8 cellular contexts compared by ENCODE assay signal in genomic region chr1:2314803-2315710, GRCh38.
DNase-seq lines count a peak whose midpoint lies in the region; ATAC-seq lines count a peak whose summit lies in the region.

No MANE protein-coding gene starts in this region.

- peaks cover 19% of the 10 kb centered on the region for H3K4me1 Mint-ChIP-seq in activated CD4-positive, alpha-beta T cell treated with anti-CD3 and anti-CD28 coated beads, Interleukin-2, amount 10 ng/mL, durations not matched to agents 7 days and 5 days
- peaks cover 14% of the 10 kb centered on the region for H3K4me1 Mint-ChIP-seq in stimulated activated naive CD8-positive, alpha-beta T cell treated with anti-CD3 and anti-CD28 coated beads, Interleukin-15, Interleukin-2, amounts not matched to agents 100 ng/mL and 50 ng/mL, for 24 hours (ENCODE audit: low read depth)

- H3K36me3 Mint-ChIP-seq in activated CD4-positive, alpha-beta T cell treated with anti-CD3 and anti-CD28 coated beads, Interleukin-2, amount 10 ng/mL, durations not matched to agents 7 days and 5 days (ENCODE audit: low read depth): no peaks in the 10 kb centered on the region
- no peaks in the 10 kb centered on the region for H3K36me3 Mint-ChIP-seq in stimulated activated naive CD8-positive, alpha-beta T cell treated with anti-CD3 and anti-CD28 coated beads, Interleukin-15, Interleukin-2, amounts not matched to agents 100 ng/mL and 50 ng/mL, for 24 hours (ENCODE audit: low read depth)

- H3K9me3 Mint-ChIP-seq in activated CD4-positive, alpha-beta T cell treated with anti-CD3 and anti-CD28 coated beads, Interleukin-2, amount 10 ng/mL, durations not matched to agents 7 days and 5 days: no peaks in the 10 kb centered on the region
- no peaks in the 10 kb centered on the region for H3K9me3 Mint-ChIP-seq in stimulated activated naive CD8-positive, alpha-beta T cell treated with anti-CD3 and anti-CD28 coated beads, Interleukin-15, Interleukin-2, amounts not matched to agents 100 ng/mL and 50 ng/mL, for 24 hours

- ATAC-seq in HG02678 (IDR thresholded peaks at IDR 0.05; ENCODE audit: unreplicated experiment): no peak
- ATAC-seq in GM21528 (IDR thresholded peaks at IDR 0.05; ENCODE audit: low FRiP score, unreplicated experiment): no peak

- CTCF ChIA-PET in activated CD4-positive, alpha-beta T cell treated with anti-CD3 and anti-CD28 coated beads, Interleukin-2, amount 10 ng/mL, durations not matched to agents 7 days and 5 days (lab: Charles Lee): interaction anchor here (0.6 to 3.5 kb wide), 14 partner anchors 8 to 164 kb away, joined by 3 to 21 read pairs (median 4); partner anchors contain the start of gene FAAP20

- H3K27me3 Mint-ChIP-seq in activated CD4-positive, alpha-beta T cell treated with anti-CD3 and anti-CD28 coated beads, Interleukin-2, amount 10 ng/mL, durations not matched to agents 7 days and 5 days: no peaks in the 10 kb centered on the region
- H3K27me3 Mint-ChIP-seq in stimulated activated naive CD8-positive, alpha-beta T cell treated with anti-CD3 and anti-CD28 coated beads, Interleukin-15, Interleukin-2, amounts not matched to agents 100 ng/mL and 50 ng/mL, for 24 hours: no peaks in the 10 kb centered on the region

- POLR2A ChIA-PET in activated CD4-positive, alpha-beta T cell treated with anti-CD3 and anti-CD28 coated beads, Interleukin-2, amount 10 ng/mL, durations not matched to agents 7 days and 5 days (lab: Charles Lee): no interaction called here

- DNase-seq in EH (ENCODE audit: low read depth) (peak; percentile 64), LoVo (ENCODE audit: low spot score) (peak; percentile 1), midbrain (lab: John Stamatoyannopoulos, UW) (peak; percentile 22)
- DNase-seq in activated CD4-positive, alpha-beta T cell treated with anti-CD3 and anti-CD28 coated beads, Interleukin-2, amount 10 ng/mL, durations not matched to agents 7 days and 5 days: peak; percentile 50
- DNase-seq in effector CD8-positive, alpha-beta T cell (lab: John Stamatoyannopoulos, UW): peak; percentile 64

- H3K27ac Mint-ChIP-seq in activated CD4-positive, alpha-beta T cell treated with anti-CD3 and anti-CD28 coated beads, Interleukin-2, amount 10 ng/mL, durations not matched to agents 7 days and 5 days: peak overlapping the region; percentile 78
- no peak overlapping the region for H3K27ac Mint-ChIP-seq in stimulated activated naive CD8-positive, alpha-beta T cell treated with anti-CD3 and anti-CD28 coated beads, Interleukin-15, Interleukin-2, amounts not matched to agents 100 ng/mL and 50 ng/mL, for 24 hours

- peak overlapping the region; percentile 56 for H3K4me3 Mint-ChIP-seq in activated CD4-positive, alpha-beta T cell treated with anti-CD3 and anti-CD28 coated beads, Interleukin-2, amount 10 ng/mL, durations not matched to agents 7 days and 5 days
- peak overlapping the region; percentile 17 for H3K4me3 Mint-ChIP-seq in stimulated activated naive CD8-positive, alpha-beta T cell treated with anti-CD3 and anti-CD28 coated beads, Interleukin-15, Interleukin-2, amounts not matched to agents 100 ng/mL and 50 ng/mL, for 24 hours

Comparison
In these comparisons a context has a peak if more than half of its experiments do, and no peak if none do; other contexts are left out.
1. DNase-seq: peak in every context shown above with its lines; median percentile 64 in EH; 64 in effector CD8-positive, alpha-beta T cell; 50 in activated CD4-positive, alpha-beta T cell treated with anti-CD3 and anti-CD28 coated beads, Interleukin-2, amount 10 ng/mL, durations not matched to agents 7 days and 5 days; 22 in midbrain; 1 in LoVo.